ENCODE assay signal across 10 cellular contexts in the genomic region with DNA sequence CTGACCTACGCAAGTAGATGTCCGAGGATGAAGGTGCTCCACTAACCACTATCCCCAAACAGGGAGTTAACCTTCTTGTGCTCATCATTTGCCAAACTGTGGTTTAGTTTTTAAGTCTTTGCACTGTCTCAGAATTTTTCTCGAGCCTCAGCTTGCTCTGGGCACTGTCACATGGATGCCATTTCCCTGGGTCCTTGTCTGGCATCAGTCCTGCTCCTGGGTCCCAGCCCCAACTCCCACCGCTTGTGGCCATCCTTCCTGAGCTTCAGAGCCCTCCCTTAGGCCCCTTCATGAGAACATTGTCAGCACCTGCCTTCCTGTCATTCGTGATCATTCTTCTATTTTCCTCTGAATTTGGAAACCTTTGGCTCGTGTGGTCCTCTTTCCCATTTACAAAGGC. TPM values are rescaled to one million over a fixed set of nuclear protein-coding genes. Genes with fewer than 3 reads are reported as not detected.
"Had no signal": no experiment of that assay in that cellular context is flagged by ENCODE, and none has a peak within 500 bp of the region (broad histone marks: within the 10 kb centered on the region; RNA-seq: fewer than 3 reads in every experiment).

No MANE protein-coding gene starts in this region.

- H3K27ac ChIP-seq: GM23248, HL-60 had no signal

- H3K4me3 ChIP-seq: GM23248, HAP-1, K562 had no signal

- H3K4me1 ChIP-seq: HAP-1 had no signal

- DNase-seq: GM23248, GOT3, H7, HFFc6, IMR-90 had no signal

- H3K36me3 ChIP-seq: HAP-1 had no signal

- H3K9me3 ChIP-seq: HAP-1 had no signal

RNA-seq across cellular contexts. Expression of a gene that starts 33.8 kb away (rescaled TPM):
- total RNA-seq: GM23248, H4, H7, HFFc6, HT1080, IMR-90 had no signal
